Comparison of ENCODE assay signal across 8 cellular contexts in genomic region chr2:61468231-61468630, GRCh38. TPM values are rescaled to one million over a fixed set of nuclear protein-coding genes. Genes with fewer than 3 reads are reported as not detected.
A peak's percentile ranks its signal among the peaks of the same experiment; 100 is the strongest.
DNase-seq lines count a peak whose midpoint lies in the region; ATAC-seq, FAIRE-seq and TF ChIP-seq lines count a peak whose summit lies in the region.
"Not testable (repeated sequence)": the region's sequence is repeated elsewhere in the genome, so short reads cannot be mapped to it uniquely, and the experiment has no call there.

No MANE protein-coding gene starts in this region.

- RAD21 ChIA-PET in GM12878 (lab: Charles Lee; ENCODE audit: unreplicated experiment), result interaction anchor here (0.8 to 3.6 kb wide), 4 partner anchors 26 to 50 kb away, joined by 3 to 30 read pairs (median 8); no protein-coding TSS in a partner anchor

- H3K9me3 Mint-ChIP-seq in CD4-positive, alpha-beta T cell; activated CD8-positive, alpha-beta memory T cell treated with anti-CD3 and anti-CD28 coated beads, Interleukin-2, amount 10 ng/mL, durations not matched to agents 7 days and 5 days (ENCODE audit: low read depth); naive thymus-derived CD8-positive, alpha-beta T cell: not testable (repeated sequence)

- peaks cover 59% of the 10 kb centered on the region for H3K36me3 Mint-ChIP-seq in CD4-positive, alpha-beta T cell (ENCODE audit: low read depth)
- H3K36me3 Mint-ChIP-seq in activated CD8-positive, alpha-beta memory T cell treated with anti-CD3 and anti-CD28 coated beads, Interleukin-2, amount 10 ng/mL, durations not matched to agents 7 days and 5 days, result peaks cover 11% of the 10 kb centered on the region
- H3K36me3 Mint-ChIP-seq in naive thymus-derived CD8-positive, alpha-beta T cell, result peaks cover 0 to 34% (median 1%) of the 10 kb centered on the region in 3 donors

- not testable (repeated sequence) for BruUV-seq in GM12878 (replicated peaks; lab: Mats Ljungman, UMichigan); endothelial cell of umbilical vein (replicated peaks; lab: Mats Ljungman, UMichigan)

- CTCF ChIA-PET in CD4-positive, alpha-beta T cell (lab: Charles Lee), result not testable (repeated sequence)
- CTCF ChIA-PET in activated CD8-positive, alpha-beta memory T cell treated with anti-CD3 and anti-CD28 coated beads, Interleukin-2, amount 10 ng/mL, durations not matched to agents 7 days and 5 days (lab: Charles Lee), result interaction anchor here (1.1 kb wide), 1 partner anchor 67 kb away, joined by 3 read pairs; no protein-coding TSS in a partner anchor
- CTCF ChIA-PET in GM12878 (lab: Yijun Ruan, JAX), result interaction anchor here (0.6 to 6.8 kb wide), 5 partner anchors 11 to 192 kb away, joined by 3 to 44 read pairs (median 3); no protein-coding TSS in a partner anchor
- CTCF ChIA-PET in endothelial cell of umbilical vein (lab: Charles Lee), result interaction anchor here (0.7 kb wide), 1 partner anchor 42 kb away, joined by 3 read pairs; no protein-coding TSS in a partner anchor

- H3K9me1 ChIP-seq in endothelial cell of umbilical vein (replicated peaks; ENCODE audit: control insufficient read depth, extremely low read depth, insufficient read depth, low read length), result not testable (repeated sequence)

- peak overlapping the region; percentile 95 for H3K27ac Mint-ChIP-seq in CD4-positive, alpha-beta T cell
- peak overlapping the region; percentile 32 for H3K27ac Mint-ChIP-seq in activated CD8-positive, alpha-beta memory T cell treated with anti-CD3 and anti-CD28 coated beads, Interleukin-2, amount 10 ng/mL, durations not matched to agents 7 days and 5 days
- H3K27ac Mint-ChIP-seq in naive thymus-derived CD8-positive, alpha-beta T cell, result peak overlapping the region in 4 of 10 donors; percentile 37 to 93 (median 78)

- H3K79me2 ChIP-seq in KMS-11 (ENCODE audit: insufficient read depth, low read depth) (peaks cover 84% of the 10 kb centered on the region), SU-DHL-6 (ENCODE audit: insufficient read depth, low read length) (peaks cover 85% of the 10 kb centered on the region), GM12878 (ENCODE audit: control insufficient read depth, insufficient read depth, low read length) (peaks cover 86% of the 10 kb centered on the region), endothelial cell of umbilical vein (ENCODE audit: control insufficient read depth, insufficient read depth, low read length) (peaks cover 75% of the 10 kb centered on the region)

- in situ Hi-C loops in GM12878 (cut with MboI), result not testable (repeated sequence)

- H3K9ac ChIP-seq in KMS-11; endothelial cell of umbilical vein (replicated peaks; ENCODE audit: extremely low read depth, insufficient read depth, low read length): not testable (repeated sequence)
- H3K9ac ChIP-seq in SU-DHL-6 (ENCODE audit: low read length) (peak overlapping the region; percentile 77), GM12878 (ENCODE audit: control insufficient read depth, insufficient read depth, low read length) (peak overlapping the region; percentile 93; the same call in 1 of the 2 replicates)

- not testable (repeated sequence) for H3K9me3 ChIP-seq in CD4-positive, alpha-beta T cell (ENCODE audit: control insufficient read depth, low read length); SU-DHL-6 (ENCODE audit: insufficient read depth, low read length); GM12878 (replicated peaks; ENCODE audit: control insufficient read depth, insufficient read depth, low read length); endothelial cell of umbilical vein (replicated peaks; ENCODE audit: control insufficient read depth, insufficient read depth, low read length); psoas muscle

- DNase-seq in CD4-positive, alpha-beta T cell; activated CD8-positive, alpha-beta memory T cell treated with anti-CD3 and anti-CD28 coated beads, Interleukin-2, amount 10 ng/mL, durations not matched to agents 7 days and 5 days; GM12878 (ENCODE audit: low read depth, low spot score); endothelial cell of umbilical vein (ENCODE audit: low read depth, low spot score); naive thymus-derived CD8-positive, alpha-beta T cell; psoas muscle: not testable (repeated sequence)

- intact Hi-C loops in CD4-positive, alpha-beta T cell (cut with DNase I, micrococcal nuclease); GM12878 (cut with micrococcal nuclease; ENCODE audit: unreplicated experiment); endothelial cell of umbilical vein (cut with micrococcal nuclease): not testable (repeated sequence)
- intact Hi-C loops in psoas muscle (cut with DNase I), result loop anchor here (5.0 to 10.0 kb wide), 2 partner anchors 46 to 93 kb away; no protein-coding TSS in a partner anchor

- not testable (repeated sequence) for TF ChIP-seq CTCF in CD4-positive, alpha-beta T cell (IDR thresholded peaks at IDR 0.05); KMS-11 (conservative IDR thresholded peaks at IDR 0.05; ENCODE audit: low read depth, low read length); SU-DHL-6 (IDR thresholded peaks at IDR 0.05; ENCODE audit: insufficient read depth, low read length, poor library complexity, severe bottlenecking); GM12878 (IDR thresholded peaks at IDR 0.05 in 2 of 3, conservative IDR thresholded peaks at IDR 0.05 in 1 of 3; ENCODE audit: control insufficient read depth in 2 of 3, extremely low read depth in 1 of 3, insufficient read depth in 1 of 3, low read depth in 3 of 3, low read length in 3 of 3); endothelial cell of umbilical vein (IDR thresholded peaks at IDR 0.05; ENCODE audit: extremely low read depth in 1 of 2, insufficient read depth in 1 of 2, low read depth in 1 of 2, low read length in 2 of 2); psoas muscle (IDR thresholded peaks at IDR 0.05)

- POLR2A ChIA-PET in CD4-positive, alpha-beta T cell (lab: Charles Lee), result interaction anchor here (1.3 to 4.9 kb wide), 2 partner anchors 10 to 70 kb away, joined by 3 to 53 read pairs; partner anchors contain the start of gene XPO1
- POLR2A ChIA-PET in GM12878 (lab: Charles Lee), result interaction anchor here (0.6 to 3.1 kb wide), 11 partner anchors 10 to 291 kb away, joined by 3 to 13 read pairs (median 5); partner anchors contain the start of gene XPO1
- POLR2A ChIA-PET in endothelial cell of umbilical vein (lab: Charles Lee), result not testable (repeated sequence)
- POLR2A ChIA-PET in naive thymus-derived CD8-positive, alpha-beta T cell (lab: Charles Lee), result interaction anchor here (0.6 to 5.4 kb wide), 5 partner anchors 8 to 359 kb away, joined by 3 to 79 read pairs (median 7); partner anchors contain the start of gene XPO1

- ATAC-seq in CD4-positive, alpha-beta T cell (ENCODE audit: poor library complexity); activated CD8-positive, alpha-beta memory T cell treated with anti-CD3 and anti-CD28 coated beads, Interleukin-2, amount 10 ng/mL, durations not matched to agents 7 days and 5 days; GM12878; naive thymus-derived CD8-positive, alpha-beta T cell; psoas muscle: not testable (repeated sequence)

- H3K27me3 Mint-ChIP-seq in CD4-positive, alpha-beta T cell; activated CD8-positive, alpha-beta memory T cell treated with anti-CD3 and anti-CD28 coated beads, Interleukin-2, amount 10 ng/mL, durations not matched to agents 7 days and 5 days; naive thymus-derived CD8-positive, alpha-beta T cell: not testable (repeated sequence)

- SMC1A ChIA-PET in GM12878 (lab: Charles Lee; ENCODE audit: uncharacterized antibody, unreplicated experiment), result interaction anchor here (0.8 to 7.2 kb wide), 12 partner anchors 14 to 203 kb away, joined by 3 to 74 read pairs (median 4); no protein-coding TSS in a partner anchor

- TF ChIP-seq RAD21 in GM12878 (IDR thresholded peaks at IDR 0.05; ENCODE audit: insufficient read depth, low read depth, low read length), result not testable (repeated sequence)

- TF ChIP-seq POLR2A in GM12878 (IDR thresholded peaks at IDR 0.05; ENCODE audit: low read depth, low read length); endothelial cell of umbilical vein (IDR thresholded peaks at IDR 0.05; ENCODE audit: low read depth, low read length): not testable (repeated sequence)

- 76% methylated on average over 10 of the region's 10 CpGs for WGBS in GM12878 (ENCODE audit: insufficient coverage, insufficient replicate concordance, low lambda C conversion rate, missing lambda C conversion rate)
- WGBS in psoas muscle, 3 donors, result 92 to 97% (median 92%) methylated on average over 10 of the region's 10 CpGs

- peak overlapping the region; percentile 99 for H3K4me3 Mint-ChIP-seq in CD4-positive, alpha-beta T cell
- H3K4me3 Mint-ChIP-seq in activated CD8-positive, alpha-beta memory T cell treated with anti-CD3 and anti-CD28 coated beads, Interleukin-2, amount 10 ng/mL, durations not matched to agents 7 days and 5 days, result peak overlapping the region; percentile 88
- peak overlapping the region in 9 of 10 donors; percentile 2 to 97 (median 93) for H3K4me3 Mint-ChIP-seq in naive thymus-derived CD8-positive, alpha-beta T cell

- not testable (repeated sequence) for H3K4me3 ChIP-seq in KMS-11 (IDR thresholded peaks at IDR 0.05; ENCODE audit: insufficient read depth, low read depth, low read length); endothelial cell of umbilical vein (replicated peaks in 1 of 3; ENCODE audit: insufficient read depth in 1 of 3, low read depth in 1 of 3, low read length in 3 of 3)
- H3K4me3 ChIP-seq in SU-DHL-6 (ENCODE audit: insufficient read depth, low read length, poor library complexity, severe bottlenecking), result peak overlapping the region; percentile 83
- H3K4me3 ChIP-seq in GM12878, result peak overlapping the region; percentile 92
- H3K4me3 ChIP-seq in psoas muscle, result peak overlapping the region; percentile 94

- dilution Hi-C loops in endothelial cell of umbilical vein (cut with MboI; ENCODE audit: extremely low pct_ligation_motif_present, low sequenced_read_pairs), result not testable (repeated sequence)

- FAIRE-seq in GM12878 (lab: Jason Lieb, UNC); endothelial cell of umbilical vein (lab: Jason Lieb, UNC): not testable (repeated sequence)

- H2AFZ ChIP-seq in KMS-11 (ENCODE audit: low read depth); SU-DHL-6 (ENCODE audit: low read depth, low read length, severe bottlenecking); GM12878 (ENCODE audit: control insufficient read depth, low read depth, low read length); endothelial cell of umbilical vein (ENCODE audit: low read depth, low read length): not testable (repeated sequence)

- not testable (repeated sequence) for H3K27ac ChIP-seq in CD4-positive, alpha-beta T cell (ENCODE audit: low read depth, low read length); KMS-11; endothelial cell of umbilical vein (ENCODE audit: insufficient read depth, low read depth, low read length); psoas muscle
- peak overlapping the region; percentile 86 for H3K27ac ChIP-seq in SU-DHL-6 (ENCODE audit: low read depth, low read length)
- H3K27ac ChIP-seq in GM12878 (ENCODE audit: control insufficient read depth, insufficient read depth), result peak overlapping the region; percentile 89

- peaks cover 59% of the 10 kb centered on the region for H3F3A ChIP-seq in SU-DHL-6 (ENCODE audit: insufficient read depth)

- not testable (repeated sequence) for H3K27me3 ChIP-seq in CD4-positive, alpha-beta T cell (ENCODE audit: control insufficient read depth, insufficient read depth, low read length); KMS-11 (ENCODE audit: insufficient read depth, low read depth); SU-DHL-6 (ENCODE audit: low read length); GM12878 (replicated peaks in 1 of 2; ENCODE audit: control insufficient read depth in 2 of 2, insufficient read depth in 2 of 2, low read length in 1 of 2); endothelial cell of umbilical vein (ENCODE audit: control insufficient read depth in 2 of 2, insufficient read depth in 2 of 2, low read length in 2 of 2); psoas muscle (ENCODE audit: insufficient read depth in 3 of 3, low read length in 2 of 3)

- peaks cover 63% of the 10 kb centered on the region for H3K4me1 Mint-ChIP-seq in CD4-positive, alpha-beta T cell (ENCODE audit: low read depth)
- peaks cover 40% of the 10 kb centered on the region for H3K4me1 Mint-ChIP-seq in activated CD8-positive, alpha-beta memory T cell treated with anti-CD3 and anti-CD28 coated beads, Interleukin-2, amount 10 ng/mL, durations not matched to agents 7 days and 5 days
- peaks cover 15 to 72% (median 54%) of the 10 kb centered on the region in 4 donors for H3K4me1 Mint-ChIP-seq in naive thymus-derived CD8-positive, alpha-beta T cell

- H3K9me2 ChIP-seq in SU-DHL-6 (replicated peaks; ENCODE audit: insufficient read depth, low read length), result not testable (repeated sequence)

- not testable (repeated sequence) for H4K20me1 ChIP-seq in KMS-11 (ENCODE audit: insufficient read depth); SU-DHL-6 (ENCODE audit: low read depth, low read length); GM12878 (ENCODE audit: control insufficient read depth, insufficient read depth); endothelial cell of umbilical vein (replicated peaks; ENCODE audit: control insufficient read depth, extremely low read depth, insufficient read depth, low read length)

- peak overlapping the region; percentile 85; the same call in 1 of the 2 replicates for H3K4me2 ChIP-seq in KMS-11
- H3K4me2 ChIP-seq in SU-DHL-6 (ENCODE audit: low read depth, low read length, poor library complexity, severe bottlenecking), result peak overlapping the region; percentile 94
- peak overlapping the region; percentile 75 for H3K4me2 ChIP-seq in GM12878 (ENCODE audit: control insufficient read depth, insufficient read depth)
- peak overlapping the region; percentile 95 for H3K4me2 ChIP-seq in endothelial cell of umbilical vein (ENCODE audit: insufficient read depth, low read length)

- not testable (repeated sequence) for TF ChIP-seq EP300 in GM12878 (IDR thresholded peaks at IDR 0.05; ENCODE audit: borderline replicate concordance in 1 of 2, control insufficient read depth in 1 of 2, low read depth in 2 of 2, low read length in 2 of 2)

- not testable (repeated sequence) for H3K36me3 ChIP-seq in KMS-11 (ENCODE audit: insufficient read depth); GM12878 (ENCODE audit: control insufficient read depth in 2 of 2, insufficient read depth in 2 of 2, low read length in 1 of 2); endothelial cell of umbilical vein (ENCODE audit: control insufficient read depth in 2 of 2, extremely low read depth in 1 of 2, insufficient read depth in 2 of 2, low read length in 2 of 2)
- H3K36me3 ChIP-seq in SU-DHL-6 (ENCODE audit: low read length), result peaks cover 11% of the 10 kb centered on the region
- peaks cover 0 to 18% of the 10 kb centered on the region in 2 donors for H3K36me3 ChIP-seq in psoas muscle (ENCODE audit: insufficient read depth in 1 of 2, low read depth in 1 of 2)

- H3K4me1 ChIP-seq in KMS-11 (ENCODE audit: low read depth, poor library complexity, severe bottlenecking) (peaks cover 29% of the 10 kb centered on the region), endothelial cell of umbilical vein (ENCODE audit: control insufficient read depth, extremely low read depth, insufficient read depth, low read length) (peaks cover 12% of the 10 kb centered on the region), psoas muscle (peaks cover 52% of the 10 kb centered on the region)
- H3K4me1 ChIP-seq in GM12878 (ENCODE audit: control insufficient read depth, insufficient read depth, low read length), result not testable (repeated sequence)

RNA-seq across cellular contexts. Expression of gene USP34, which starts 2.7 kb away (rescaled TPM):
- 100 to 1,000 TPM; 137 to 138 TPM for total RNA-seq in CD4-positive, alpha-beta T cell
- 10 to 100 TPM; 70.3 to 93.7 TPM for total RNA-seq in activated CD8-positive, alpha-beta memory T cell treated with anti-CD3 and anti-CD28 coated beads, Interleukin-2, amount 10 ng/mL, durations not matched to agents 7 days and 5 days
- 756 and 775 TPM in 2 replicates for total RNA-seq in GM12878 (2013; cell fraction: nucleolus; rRNA removed)
- 81.6 and 89.0 TPM in 2 replicates for total RNA-seq in GM12878 (2014; rRNA removed)
- 81.4 and 96.3 TPM in 2 replicates for total RNA-seq in GM12878 (2014; rRNA removed; fragmentation: Illumina TruSeq; extraction: Trizol)
- total RNA-seq in GM12878 (2021), result 71.0 and 78.8 TPM in 2 replicates
- 59.4 TPM for polyA plus RNA-seq in GM12878 (2011; ENCODE audit: low read depth)
- 83.7 and 114 TPM in 2 replicates for polyA plus RNA-seq in GM12878 (2011; rRNA removed)
- 34.3 and 50.2 TPM in 2 replicates for polyA plus RNA-seq in GM12878 (2011; cell fraction: cytosol; rRNA removed)
- 129 and 138 TPM in 2 replicates for polyA plus RNA-seq in GM12878 (2011; cell fraction: nucleus; rRNA removed)
- polyA plus RNA-seq in GM12878 (2012), result 52.3 and 70.2 TPM in 2 replicates
- polyA plus RNA-seq in GM12878 (2014; fragmentation: Illumina TruSeq; extraction: Trizol), result 106 and 137 TPM in 2 replicates
- polyA plus RNA-seq in GM12878 (2014; fragmentation: Nextera tagmentation; extraction: Ambion mirVana), result 10 to 100 TPM; 26.2 to 30.6 TPM
- 40.9 and 45.4 TPM in 2 replicates for polyA plus RNA-seq in GM12878 (2014; rRNA removed)
- polyA plus RNA-seq in GM12878 (2016; fragmentation: Nextera tagmentation; extraction: Ambion mirVana), result 10 to 100 TPM; 27.1 to 33.9 TPM
- 177 and 275 TPM in 2 replicates for polyA minus RNA-seq in GM12878 (2011; rRNA and poly(A)+ RNA removed)
- 60.3 and 62.2 TPM in 2 replicates for polyA minus RNA-seq in GM12878 (2011; cell fraction: cytosol; rRNA and poly(A)+ RNA removed)
- polyA minus RNA-seq in GM12878 (2011; cell fraction: nucleus; rRNA and poly(A)+ RNA removed), result 135 and 222 TPM in 2 replicates
- 96.9 and 98.3 TPM in 2 replicates for total RNA-seq in endothelial cell of umbilical vein
- 45.7 and 46.3 TPM in 2 replicates for polyA plus RNA-seq in endothelial cell of umbilical vein
- polyA plus RNA-seq in endothelial cell of umbilical vein (2011; cell fraction: cytosol; rRNA removed), result 39.1 and 39.8 TPM in 2 replicates
- polyA plus RNA-seq in endothelial cell of umbilical vein (2011; cell fraction: nucleus; rRNA removed), result 115 and 154 TPM in 2 replicates
- polyA plus RNA-seq in endothelial cell of umbilical vein (2012), result 57.8 and 68.3 TPM in 2 replicates
- polyA minus RNA-seq in endothelial cell of umbilical vein, result 168 and 201 TPM in 2 replicates
- polyA minus RNA-seq in endothelial cell of umbilical vein (2011; cell fraction: cytosol; rRNA and poly(A)+ RNA removed), result 52.8 TPM
- 274 and 420 TPM in 2 replicates for polyA minus RNA-seq in endothelial cell of umbilical vein (2011; cell fraction: nucleus; rRNA and poly(A)+ RNA removed)
- 100 to 1,000 TPM; 153 to 157 TPM for total RNA-seq in naive thymus-derived CD8-positive, alpha-beta T cell
- 10 to 100 TPM; 14.5 to 19.1 (median 17.6) TPM for polyA plus RNA-seq in naive thymus-derived CD8-positive, alpha-beta T cell
- total RNA-seq in psoas muscle, result 10 to 100 TPM; 49.8 to 71.5 (median 53.7) TPM
- 10 to 100 TPM; 40.2 to 66.7 (median 56.8) TPM for polyA plus RNA-seq in psoas muscle
